23 cellular contexts compared by ENCODE assay signal in genomic region chr10:48944171-48944570, GRCh38. TPM values are rescaled to one million over a fixed set of nuclear protein-coding genes. Genes with fewer than 3 reads are reported as not detected.
DNase-seq lines count a peak whose midpoint lies in the region; ATAC-seq, FAIRE-seq and TF ChIP-seq lines count a peak whose summit lies in the region.
"Had no signal": no experiment of that assay in that cellular context is flagged by ENCODE, and none has a peak within 500 bp of the region (broad histone marks: within the 10 kb centered on the region; RNA-seq: fewer than 3 reads in every experiment).

No MANE protein-coding gene starts in this region.

- intact Hi-C loops in HepG2 (cut with micrococcal nuclease; ENCODE audit: unreplicated experiment): no loop called here

- H4K20me1 ChIP-seq in SK-N-SH (ENCODE audit: insufficient read depth) (no peaks in the 10 kb centered on the region), HepG2 (ENCODE audit: insufficient read depth, low read length) (no peaks in the 10 kb centered on the region)

- H3K4me1 ChIP-seq in SK-N-SH (ENCODE audit: control insufficient read depth in 1 of 2, insufficient read depth in 2 of 2, low read depth in 1 of 2, low read length in 1 of 2): peaks cover 0 to 6% of the 10 kb centered on the region in 2 experiments; a peak in 1 of 4 replicates
- no peaks in the 10 kb centered on the region for H3K4me1 ChIP-seq in HepG2 (ENCODE audit: insufficient read depth, low read length)
- H3K4me1 ChIP-seq: A549 had no signal

- no peaks in the 10 kb centered on the region for H3K27me3 ChIP-seq in SK-N-SH (ENCODE audit: insufficient read depth)
- H3K27me3 ChIP-seq in HepG2 (ENCODE audit: control insufficient read depth in 1 of 2, insufficient read depth in 2 of 2, low read length in 2 of 2): peaks cover 2 to 10% of the 10 kb centered on the region in 2 experiments; a peak in 3 of 5 replicates

- TF ChIP-seq POLR2A in HepG2 (IDR thresholded peaks at IDR 0.05; ENCODE audit: insufficient read depth in 1 of 2, low read depth in 2 of 2, low read length in 2 of 2): no peak

- CTCF ChIA-PET in SK-N-SH (lab: Yijun Ruan, JAX) (no interaction called here), HepG2 (lab: Yijun Ruan, JAX; ENCODE audit: low intra/inter-chr PET ratio, low total read pairs) (no interaction called here)

- TF ChIP-seq RAD21 in SK-N-SH (IDR thresholded peaks at IDR 0.05; ENCODE audit: low read length) (0 out of 2 replicates have a peak, but pooled peaks have one; percentile 1), HepG2 (CRISPR knock-in tag; IDR thresholded peaks at IDR 0.05) (no peak)

- TF ChIP-seq CTCF in SK-N-SH (IDR thresholded peaks at IDR 0.05): no peak
- no peak for TF ChIP-seq CTCF in HepG2 (CRISPR knock-in tag; IDR thresholded peaks at IDR 0.05)

- peak; percentile 59 for DNase-seq in SK-N-SH
- DNase-seq in cerebellar cortex (ENCODE audit: low spot score): peak; percentile 16
- peak; percentile 82 for DNase-seq in mesenteric fat pad (ENCODE audit: low spot score)
- DNase-seq in HepG2 (ENCODE audit: low spot score): no peak
- no peak for DNase-seq in hypothalamus (lab: John Stamatoyannopoulos, UW)
- DNase-seq in stimulated activated CD4-positive, alpha-beta T cell treated with anti-CD3 and anti-CD28 coated beads, Interleukin-4, amount 100 ng/mL, for 24 hours: no peak
- DNase-seq: AML-193; CD4-positive, alpha-beta T cell; DMS153; DMS79; GF-D8; GOT3; H7; HFFc6 had no signal

- H3K4me2 ChIP-seq in SK-N-SH (no peak overlapping the region), HepG2 (ENCODE audit: low read depth, low read length) (no peak overlapping the region)
- H3K4me2 ChIP-seq: A549 had no signal

- no peak overlapping the region for H2AFZ ChIP-seq in SK-N-SH (ENCODE audit: low read depth)
- no peak overlapping the region for H2AFZ ChIP-seq in HepG2 (ENCODE audit: low read length)

- FAIRE-seq in HepG2 (lab: Jason Lieb, UNC): no peak
- FAIRE-seq: A549, HTR-8/SVneo had no signal

- H3K79me2 ChIP-seq in SK-N-SH (ENCODE audit: insufficient read depth) (no peaks in the 10 kb centered on the region), HepG2 (ENCODE audit: insufficient read depth, low read length) (no peaks in the 10 kb centered on the region)

- ATAC-seq in SK-N-SH treated with all-trans-retinoic acid at 6 μM for 48 hours (no peak), HepG2 (no peak), GM21526 (IDR thresholded peaks at IDR 0.05; ENCODE audit: low FRiP score, unreplicated experiment) (no peak)
- ATAC-seq: A549, HCT116 had no signal

- BruUV-seq in HepG2 (replicated peaks; lab: Mats Ljungman, UMichigan): no TSS peak

- no peaks in the 10 kb centered on the region for H3K9me3 ChIP-seq in SK-N-SH
- H3K9me3 ChIP-seq in HepG2 (ENCODE audit: low read length): no peaks in the 10 kb centered on the region
- H3K9me3 ChIP-seq: A549 had no signal

- in situ Hi-C loops in HepG2 (cut with HindIII; ENCODE audit: extremely low pct_ligation_motif_present, low pct_unique_long_range_greater_than_20kb): no loop called here

- no peak overlapping the region for H3K27ac ChIP-seq in SK-N-SH (ENCODE audit: low read depth in 2 of 2, low read length in 1 of 2)
- H3K27ac ChIP-seq in HepG2 (ENCODE audit: extremely low read length, insufficient read depth, low read length): no peak overlapping the region
- H3K27ac ChIP-seq: 22Rv1, A549, C4-2B had no signal

- H3F3A ChIP-seq in SK-N-SH (replicated peaks; ENCODE audit: insufficient read depth): no peaks in the 10 kb centered on the region

- WGBS in SK-N-SH (ENCODE audit: low lambda C conversion rate): 40% methylated on average over 1 of the region's 3 CpGs
- 0% methylated on average over 1 of the region's 3 CpGs for WGBS in HepG2 (ENCODE audit: low lambda C conversion rate)

- H3K9ac ChIP-seq in SK-N-SH: no peak overlapping the region
- H3K9ac ChIP-seq in HepG2 (ENCODE audit: insufficient read depth, low read depth, low read length): no peak overlapping the region

- H3K36me3 ChIP-seq in SK-N-SH (replicated peaks in 1 of 2; ENCODE audit: control insufficient read depth in 1 of 2, insufficient read depth in 2 of 2, low read length in 1 of 2) (no peaks in the 10 kb centered on the region), HepG2 (replicated peaks in 1 of 2; ENCODE audit: control insufficient read depth in 1 of 2, insufficient read depth in 2 of 2, low read length in 2 of 2) (no peaks in the 10 kb centered on the region)

- H3K9me2 ChIP-seq in SK-N-SH: no peaks in the 10 kb centered on the region

- POLR2A ChIA-PET in SK-N-SH (lab: Yijun Ruan, JAX) (no interaction called here), HepG2 (lab: Yijun Ruan, JAX) (no interaction called here)

- TF ChIP-seq EP300 in SK-N-SH (IDR thresholded peaks at IDR 0.05; ENCODE audit: borderline replicate concordance in 1 of 2, low read depth in 1 of 2, low read length in 1 of 2) (peak in 1 of 2 experiments; percentile 71; a peak in 2 of 4 replicates), HepG2 (IDR thresholded peaks at IDR 0.05; ENCODE audit: low read depth in 2 of 2, low read length in 2 of 2) (no peak), HepG2 (CRISPR knock-in tag; IDR thresholded peaks at IDR 0.05; ENCODE audit: borderline replicate concordance) (no peak)

- H3K4me3 ChIP-seq in SK-N-SH (ENCODE audit: low read depth in 2 of 2, low read length in 1 of 2) (no peak overlapping the region), HepG2 (replicated peaks in 1 of 3; ENCODE audit: insufficient read depth in 1 of 3, low read depth in 2 of 3, low read length in 3 of 3) (no peak overlapping the region)
- H3K4me3 ChIP-seq: A549 had no signal

TF ChIP-seq in SK-N-SH, 30 proteins besides CTCF, POLR2A, EP300 and RAD21:
- 0 out of 2 replicates have a peak, but pooled peaks have one; percentile 41 for TF ChIP-seq FOXJ3 (CRISPR knock-in tag; IDR thresholded peaks at IDR 0.05)
- no peak for TF ChIP-seq NFIC (IDR thresholded peaks at IDR 0.05; ENCODE audit: borderline replicate concordance)
- peak; percentile 87 for TF ChIP-seq GATA2 (CRISPR knock-in tag; IDR thresholded peaks at IDR 0.05)

TF ChIP-seq in SK-N-SH treated with all-trans-retinoic acid at 6 μM for 48 hours, 23 proteins besides CTCF, POLR2A, EP300 and RAD21 (continues in another document):
- TF ChIP-seq GLIS3 (CRISPR knock-in tag; IDR thresholded peaks at IDR 0.05): no peak
- TF ChIP-seq, protein P1, sequence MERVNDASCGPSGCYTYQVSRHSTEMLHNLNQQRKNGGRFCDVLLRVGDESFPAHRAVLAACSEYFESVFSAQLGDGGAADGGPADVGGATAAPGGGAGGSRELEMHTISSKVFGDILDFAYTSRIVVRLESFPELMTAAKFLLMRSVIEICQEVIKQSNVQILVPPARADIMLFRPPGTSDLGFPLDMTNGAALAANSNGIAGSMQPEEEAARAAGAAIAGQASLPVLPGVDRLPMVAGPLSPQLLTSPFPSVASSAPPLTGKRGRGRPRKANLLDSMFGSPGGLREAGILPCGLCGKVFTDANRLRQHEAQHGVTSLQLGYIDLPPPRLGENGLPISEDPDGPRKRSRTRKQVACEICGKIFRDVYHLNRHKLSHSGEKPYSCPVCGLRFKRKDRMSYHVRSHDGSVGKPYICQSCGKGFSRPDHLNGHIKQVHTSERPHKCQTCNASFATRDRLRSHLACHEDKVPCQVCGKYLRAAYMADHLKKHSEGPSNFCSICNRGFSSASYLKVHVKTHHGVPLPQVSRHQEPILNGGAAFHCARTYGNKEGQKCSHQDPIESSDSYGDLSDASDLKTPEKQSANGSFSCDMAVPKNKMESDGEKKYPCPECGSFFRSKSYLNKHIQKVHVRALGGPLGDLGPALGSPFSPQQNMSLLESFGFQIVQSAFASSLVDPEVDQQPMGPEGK (CRISPR knock-in tag; IDR thresholded peaks at IDR 0.05; ENCODE audit: borderline replicate concordance): no peak

TF ChIP-seq in HepG2, 621 proteins besides CTCF, POLR2A, EP300 and RAD21:
- TF ChIP-seq ZSCAN5A (CRISPR knock-in tag; IDR thresholded peaks at IDR 0.05; ENCODE audit: borderline replicate concordance) (no peak), AHR (CRISPR knock-in tag; IDR thresholded peaks at IDR 0.05) (no peak), ZNF570 (CRISPR knock-in tag; IDR thresholded peaks at IDR 0.05; ENCODE audit: borderline replicate concordance) (no peak)

RNA-seq across cellular contexts. Expression of gene LRRC18, which starts 4.5 kb away (rescaled TPM):
- not detected in 2 replicates for polyA plus RNA-seq in SK-N-SH (2012; rRNA removed)
- polyA plus RNA-seq in SK-N-SH (2012; cell fraction: cytosol; rRNA removed): not detected in 2 replicates
- not detected in 2 replicates for polyA plus RNA-seq in SK-N-SH (2012; cell fraction: nucleus; rRNA removed)
- total RNA-seq in mesenteric fat pad: not detected
- total RNA-seq in HepG2 (2016; rRNA removed; fragmentation: Illumina TruSeq; extraction: Trizol): not detected in 2 replicates
- not detected in 2 replicates for total RNA-seq in HepG2 (2016; cell fraction: cytosol; rRNA removed; fragmentation: Illumina TruSeq; extraction: Trizol; ENCODE audit: low read depth)
- total RNA-seq in HepG2 (2016; cell fraction: insoluble cytoplasmic fraction; rRNA removed; fragmentation: Illumina TruSeq; extraction: Trizol): not detected in 2 replicates
- not detected in 2 replicates for total RNA-seq in HepG2 (2016; cell fraction: membrane; rRNA removed; fragmentation: Illumina TruSeq; extraction: Trizol)
- not detected in 2 replicates for total RNA-seq in HepG2 (2016; cell fraction: nucleus; rRNA removed; fragmentation: Illumina TruSeq; extraction: Trizol)
- not detected in 2 replicates for polyA plus RNA-seq in HepG2 (2011; rRNA removed)
- not detected in 2 replicates for polyA plus RNA-seq in HepG2 (2011; cell fraction: cytosol; rRNA removed)
- not detected in 2 replicates for polyA plus RNA-seq in HepG2 (2011; cell fraction: nucleus; rRNA removed)
- not detected in 2 replicates for polyA plus RNA-seq in HepG2 (2012)
- polyA plus RNA-seq in HepG2 (2016; cell fraction: cytosol; fragmentation: Illumina TruSeq; extraction: Trizol; ENCODE audit: low read depth): not detected in 2 replicates
- not detected in 2 replicates for polyA plus RNA-seq in HepG2 (2016; cell fraction: insoluble cytoplasmic fraction; fragmentation: Illumina TruSeq; extraction: Trizol; ENCODE audit: low read depth)
- polyA plus RNA-seq in HepG2 (2016; cell fraction: membrane; fragmentation: Illumina TruSeq; extraction: Trizol; ENCODE audit: low read depth): not detected in 2 replicates
- polyA plus RNA-seq in HepG2 (2016; cell fraction: nucleus; fragmentation: Illumina TruSeq; extraction: Trizol; ENCODE audit: insufficient read depth, low read depth): not detected in 2 replicates
- polyA minus RNA-seq in HepG2 (2011; rRNA and poly(A)+ RNA removed; ENCODE audit: low replicate concordance): not detected in 2 replicates
- polyA minus RNA-seq in HepG2 (2011; cell fraction: cytosol; rRNA and poly(A)+ RNA removed): not detected in 2 replicates
- polyA minus RNA-seq in HepG2 (2011; cell fraction: nucleus; rRNA and poly(A)+ RNA removed): not detected in 2 replicates
- total RNA-seq: CD4-positive, alpha-beta T cell; Daoy; H7; HFFc6 had no signal
- polyA plus RNA-seq: A549, BJ had no signal

Comparison
In these comparisons a context has a peak if more than half of its experiments do, and no peak if none do; other contexts are left out.
1. DNase-seq: peak in SK-N-SH (single experiment), cerebellar cortex (single experiment) and mesenteric fat pad (single experiment); none in HepG2 (single experiment), hypothalamus (0 of 51) and stimulated activated CD4-positive, alpha-beta T cell treated with anti-CD3 and anti-CD28 coated beads, Interleukin-4, amount 100 ng/mL, for 24 hours (single experiment).
2. Of the 25 proteins assayed by ChIP-seq in both HepG2 and SK-N-SH: peak only in HepG2: none; only in SK-N-SH: FOXJ3 and RAD21; in both: none; in neither: 22; mixed calls (peak in some experiments, not most) for 1.